8 cellular contexts compared by ENCODE assay signal in genomic region chr3:168024537-168024941, GRCh38.
DNase-seq lines count a peak whose midpoint lies in the region; ATAC-seq, FAIRE-seq and TF ChIP-seq lines count a peak whose summit lies in the region.

No MANE protein-coding gene starts in this region.

- peaks cover 50% of the 10 kb centered on the region for H3K4me1 ChIP-seq in BLaER1
- peaks cover 0 to 26% (median 11%) of the 10 kb centered on the region in 4 donors for H3K4me1 ChIP-seq in sigmoid colon

- H3K27me3 Mint-ChIP-seq in T-cell, result no peaks in the 10 kb centered on the region

- no peak overlapping the region for H3K4me3 Mint-ChIP-seq in T-cell

- TF ChIP-seq CTCF in sigmoid colon (IDR thresholded peaks at IDR 0.05), result no peak

- no peak for FAIRE-seq in GM12891 (lab: Jason Lieb, UNC)

- intact Hi-C loops in sigmoid colon (cut with DNase I), result no loop called here

- POLR2A ChIA-PET in T-cell (lab: Charles Lee), result no interaction called here

- H3K4me2 ChIP-seq in BLaER1, result peak overlapping the region; percentile 60

- H3K4me1 Mint-ChIP-seq in T-cell, result peaks cover 1 to 8% (median 4%) of the 10 kb centered on the region in 3 donors

- H3K9ac ChIP-seq in BLaER1, result peak overlapping the region; percentile 5; the same call in 1 of the 2 replicates

- no peak overlapping the region for H3K4me3 ChIP-seq in BLaER1
- H3K4me3 ChIP-seq in sigmoid colon, result no peak overlapping the region

- H3K27me3 ChIP-seq in BLaER1 (no peaks in the 10 kb centered on the region), sigmoid colon (no peaks in the 10 kb centered on the region)

- peak; percentile 58 for DNase-seq in NCI-H748 treated with DMSO at 0.1 percent for 48 hours (lab: John Stamatoyannopoulos, UW)
- peak; percentile 79 for DNase-seq in dedifferentiated amniotic fluid mesenchymal stem cell (ENCODE audit: extremely low spot score)
- DNase-seq in sigmoid colon, result no peak
- DNase-seq in GM12891 (ENCODE audit: insufficient read length, low spot score), result no peak
- no peak for DNase-seq in T-cell

- no peaks in the 10 kb centered on the region for H3K9me3 ChIP-seq in BLaER1
- no peaks in the 10 kb centered on the region for H3K9me3 ChIP-seq in sigmoid colon

- WGBS in sigmoid colon, 2 donors, result 34 to 66% methylated on average over 5 of the region's 5 CpGs

- peak; percentile 93 for ATAC-seq in HG02610 (IDR thresholded peaks at IDR 0.05; ENCODE audit: unreplicated experiment)
- ATAC-seq in HG02571 (IDR thresholded peaks at IDR 0.05; ENCODE audit: unreplicated experiment), result no peak
- ATAC-seq in T-cell (replicated peaks in 1 of 4), result no peak

- H3K27ac Mint-ChIP-seq in T-cell, result no peak overlapping the region

- TF ChIP-seq EP300 in sigmoid colon (IDR thresholded peaks at IDR 0.05), result peak in 1 of 4 donors; percentile 20

- H3K36me3 ChIP-seq in BLaER1 (peaks cover 86% of the 10 kb centered on the region), sigmoid colon (peaks cover 3 to 77% (median 9%) of the 10 kb centered on the region in 4 donors)

- no peaks in the 10 kb centered on the region for H3K36me3 Mint-ChIP-seq in T-cell

- CTCF ChIA-PET in T-cell (lab: Charles Lee), result no interaction called here

- no peaks in the 10 kb centered on the region for H4K20me1 ChIP-seq in BLaER1

- peak overlapping the region; percentile 57 for H3K27ac ChIP-seq in BLaER1
- H3K27ac ChIP-seq in sigmoid colon, result peak overlapping the region in 3 of 4 donors; percentile 38 to 52 (median 43)

- TF ChIP-seq POLR2A in sigmoid colon (IDR thresholded peaks at IDR 0.05), result no peak
- TF ChIP-seq POLR2A in GM12891 (IDR thresholded peaks at IDR 0.05; ENCODE audit: low read depth, low read length), result no peak

- no peaks in the 10 kb centered on the region for H3K9me3 Mint-ChIP-seq in T-cell

TF ChIP-seq in GM12891, 5 proteins besides CTCF, POLR2A, EP300 and RAD21:
- TF ChIP-seq PAX5 (IDR thresholded peaks at IDR 0.05; ENCODE audit: insufficient read depth, low read length, severe bottlenecking) (no peak), POU2F2 (IDR thresholded peaks at IDR 0.05; ENCODE audit: low read depth, low read length) (no peak)

Comparison
In these comparisons a context has a peak if more than half of its experiments do, and no peak if none do; other contexts are left out.
1. DNase-seq: peak in NCI-H748 treated with DMSO at 0.1 percent for 48 hours (single experiment) and dedifferentiated amniotic fluid mesenchymal stem cell (single experiment); none in sigmoid colon (single experiment), GM12891 (single experiment) and T-cell (0 of 34).